In the genomic region with DNA sequence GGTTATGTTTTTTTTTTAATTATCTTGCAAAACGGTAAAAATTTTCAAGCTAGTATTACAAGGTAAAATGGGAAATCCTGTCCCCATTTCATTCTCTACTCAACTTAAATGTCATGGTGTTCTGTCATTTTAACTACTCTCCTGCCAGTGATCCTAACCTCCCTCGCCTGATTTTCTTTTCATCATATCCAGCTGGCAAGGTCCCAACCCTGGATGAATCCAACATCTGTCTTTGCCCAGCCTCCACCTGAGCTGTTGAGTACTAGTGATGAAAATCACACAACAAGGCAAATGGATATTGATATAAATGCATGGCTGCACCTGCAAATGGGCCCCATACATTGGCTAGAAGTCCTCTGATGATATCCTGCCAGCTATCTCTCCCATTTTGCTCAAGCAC, we compare ENCODE assay signal across 18 cellular contexts.
"Had no signal": no experiment of that assay in that cellular context is flagged by ENCODE, and none has a peak within 500 bp of the region (broad histone marks: within the 10 kb centered on the region; RNA-seq: fewer than 3 reads in every experiment).

No MANE protein-coding gene starts in this region.

- H3K36me3 ChIP-seq: adrenal gland, gastroesophageal sphincter, heart left ventricle, left ventricle myocardium inferior, thyroid gland had no signal

- H3K4me3 Mint-ChIP-seq: nephron progenitor cell had no signal

- H3K9me3 Mint-ChIP-seq: activated naive CD4-positive, alpha-beta T cell treated with anti-CD3 and anti-CD28 coated beads, Interleukin-2, amount 50 U/mL, for 72 hours had no signal

- H3K9me3 ChIP-seq: adrenal gland, gastroesophageal sphincter, thyroid gland had no signal

- H3K4me3 ChIP-seq: adrenal gland, gastroesophageal sphincter, heart left ventricle, left ventricle myocardium inferior, thyroid gland had no signal

- H3K27me3 ChIP-seq: adrenal gland, gastroesophageal sphincter, thyroid gland had no signal

- ATAC-seq: activated naive CD4-positive, alpha-beta T cell treated with anti-CD3 and anti-CD28 coated beads, Interleukin-2, amount 50 U/mL, for 72 hours; esophagus mucosa; gastroesophageal sphincter had no signal

- H3K27ac Mint-ChIP-seq: activated naive CD4-positive, alpha-beta T cell treated with anti-CD3 and anti-CD28 coated beads, Interleukin-2, amount 50 U/mL, for 72 hours; nephron progenitor cell had no signal

- H3K4me1 ChIP-seq: adrenal gland, gastroesophageal sphincter, heart left ventricle, left ventricle myocardium inferior, thyroid gland had no signal

- H3K27ac ChIP-seq: gastroesophageal sphincter, heart left ventricle, left ventricle myocardium inferior, thyroid gland, VCaP had no signal

- DNase-seq: activated CD4-positive, alpha-beta T cell treated with anti-CD3 and anti-CD28 coated beads for 1 hour; activated gamma-delta T cell treated with Interleukin-2 at 50 U/mL for 16 hours; cerebellar nuclear complex; effector CD4-positive, alpha-beta T cell; heart left ventricle; left ventricle myocardium inferior; mammary epithelial cell; nephron progenitor cell; nucleus accumbens; retina; stimulated activated CD4-positive, alpha-beta T cell treated with anti-CD3 and anti-CD28 coated beads, Interleukin-2, amount 100 ng/mL, for 24 hours; stimulated activated naive CD4-positive, alpha-beta T cell treated with Interleukin-2 at 50 U/mL for 16 hours; thyroid gland had no signal
